In the genomic region with DNA sequence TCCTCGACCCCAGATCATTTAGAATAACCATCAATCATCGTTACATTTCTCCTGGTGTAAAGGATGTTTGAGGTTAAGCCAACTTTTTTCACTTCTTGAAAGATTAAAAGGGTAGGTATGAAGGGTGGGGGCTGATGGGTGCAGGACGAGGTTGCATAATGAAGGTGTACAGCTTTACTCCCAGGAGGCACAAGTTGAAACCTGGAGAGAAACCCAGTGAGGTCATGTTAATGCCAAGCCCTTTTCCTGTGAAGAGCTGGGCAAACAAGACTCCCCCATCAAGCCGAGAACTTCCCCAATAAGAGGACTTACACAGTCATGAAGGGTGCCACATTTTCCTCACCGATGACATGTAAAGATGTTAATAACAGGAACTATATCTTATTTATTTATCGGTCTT, we compare ENCODE assay signal across 4 cellular contexts.
"Had no signal": no experiment of that assay in that cellular context is flagged by ENCODE, and none has a peak within 500 bp of the region (broad histone marks: within the 10 kb centered on the region; RNA-seq: fewer than 3 reads in every experiment).

No MANE protein-coding gene starts in this region.

- H2AFZ ChIP-seq: GM23338 had no signal

- H3K4me3 Mint-ChIP-seq: GM23338, H9 had no signal

- H3K4me3 ChIP-seq: GM23338 had no signal

- H3K4me2 ChIP-seq: GM23338 had no signal

- DNase-seq: H9, HCEC 1CT, IMR-90 had no signal

- H3K4me1 Mint-ChIP-seq: GM23338, H9 had no signal

- ATAC-seq: GM23338 had no signal

- H3K27ac Mint-ChIP-seq: GM23338, H9 had no signal
